In genomic region chrX:136880003-136880451, GRCh38 we compare ENCODE assay signal across 8 cellular contexts. TPM values are rescaled to one million over a fixed set of nuclear protein-coding genes. Genes with fewer than 3 reads are reported as not detected.
DNase-seq lines count a peak whose midpoint lies in the region; ATAC-seq and TF ChIP-seq lines count a peak whose summit lies in the region.

No MANE protein-coding gene starts in this region.

- H3K4me1 ChIP-seq in ascending aorta, result no peaks in the 10 kb centered on the region

- POLR2A ChIA-PET in GM10248 (lab: Yijun Ruan, JAX), result interaction anchor here (0.7 to 1.3 kb wide), 7 partner anchors 9 to 263 kb away, joined by 3 to 12 read pairs (median 5); no protein-coding TSS in a partner anchor

- H3K27ac ChIP-seq in ascending aorta (peak overlapping the region; percentile 91 to 95), skin epidermis (peak overlapping the region; percentile 77 to 97 (median 92))

- no peaks in the 10 kb centered on the region for H3K9me3 ChIP-seq in ascending aorta

- in situ Hi-C loops in GM13976 (cut with MboI; ENCODE audit: low sequenced_read_pairs, unreplicated experiment), result no loop called here

- H3K4me3 ChIP-seq in ascending aorta (peak overlapping the region; percentile 70 to 72), iPS-11a (ENCODE audit: low read depth, low read length) (peak overlapping the region; percentile 88), skin epidermis (peak overlapping the region; percentile 61 to 76 (median 72))

- ATAC-seq in HG02884 (IDR thresholded peaks at IDR 0.05; ENCODE audit: unreplicated experiment) (peak; percentile 12), HG03280 (IDR thresholded peaks at IDR 0.05; ENCODE audit: unreplicated experiment) (no peak)

- peaks cover 16 to 32% of the 10 kb centered on the region in 2 donors for H3K36me3 ChIP-seq in ascending aorta

- no peaks in the 10 kb centered on the region for H3K27me3 ChIP-seq in ascending aorta

- CTCF ChIA-PET in GM10248 (lab: Yijun Ruan, JAX), result interaction anchor here (1.5 kb wide), 1 partner anchor 45 kb away, joined by 3 read pairs; no protein-coding TSS in a partner anchor

- intact Hi-C loops in ascending aorta (cut with DNase I), result loop anchor here (1.0 to 5.0 kb wide), 3 partner anchors 30 to 168 kb away; no protein-coding TSS in a partner anchor

- DNase-seq in GM13976 (ENCODE audit: low spot score) (peak; percentile 26), RPMI7951 (ENCODE audit: low read depth) (peak; percentile 10), ascending aorta (ENCODE audit: low spot score in 2 of 2) (peak in 1 of 2 donors; percentile 68), GM10248 (ENCODE audit: extremely low spot score) (no peak)

- no peak for TF ChIP-seq CTCF in GM13976 (IDR thresholded peaks at IDR 0.05; ENCODE audit: borderline replicate concordance, control extremely low read depth, extremely low read depth, insufficient read depth, missing control alignments)
- TF ChIP-seq CTCF in ascending aorta (IDR thresholded peaks at IDR 0.05), result no peak
- no peak for TF ChIP-seq CTCF in GM10248 (IDR thresholded peaks at IDR 0.05; ENCODE audit: control extremely low read depth, extremely low read depth, low read depth, missing control alignments)

RNA-seq across cellular contexts. Expression of gene RBMX, which starts 0.5 kb away (rescaled TPM):
- 273 and 308 TPM in 2 replicates for total RNA-seq in RPMI7951 (2014; rRNA removed; shearing (Covaris generic))
- total RNA-seq in ascending aorta, result 112 TPM
